1 cellular context compared by ENCODE assay signal in the genomic region with DNA sequence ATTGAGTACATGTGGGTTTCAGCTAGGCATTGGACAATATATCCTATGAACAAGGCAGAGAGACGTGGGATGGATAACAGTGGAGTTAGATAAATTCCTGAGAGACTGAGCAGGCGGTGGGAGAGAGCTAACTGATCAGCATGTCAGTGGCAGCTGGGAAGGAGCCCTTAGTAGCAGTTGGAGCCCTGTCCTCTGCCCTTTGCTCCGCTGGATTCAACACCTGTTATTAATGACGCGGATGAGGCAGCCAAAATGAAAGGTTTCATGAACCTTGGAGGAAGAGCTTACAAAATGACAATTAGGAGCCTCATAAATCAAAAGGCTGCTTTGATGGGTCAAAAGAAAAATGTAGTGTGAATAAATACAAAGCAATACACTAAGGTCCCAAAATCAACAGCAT.
TF ChIP-seq lines count a peak whose summit lies in the region.

No MANE protein-coding gene starts in this region.

TF ChIP-seq in HepG2, 621 proteins besides CTCF, POLR2A, EP300 and RAD21 (continued from another document):
- TF ChIP-seq, protein P1, sequence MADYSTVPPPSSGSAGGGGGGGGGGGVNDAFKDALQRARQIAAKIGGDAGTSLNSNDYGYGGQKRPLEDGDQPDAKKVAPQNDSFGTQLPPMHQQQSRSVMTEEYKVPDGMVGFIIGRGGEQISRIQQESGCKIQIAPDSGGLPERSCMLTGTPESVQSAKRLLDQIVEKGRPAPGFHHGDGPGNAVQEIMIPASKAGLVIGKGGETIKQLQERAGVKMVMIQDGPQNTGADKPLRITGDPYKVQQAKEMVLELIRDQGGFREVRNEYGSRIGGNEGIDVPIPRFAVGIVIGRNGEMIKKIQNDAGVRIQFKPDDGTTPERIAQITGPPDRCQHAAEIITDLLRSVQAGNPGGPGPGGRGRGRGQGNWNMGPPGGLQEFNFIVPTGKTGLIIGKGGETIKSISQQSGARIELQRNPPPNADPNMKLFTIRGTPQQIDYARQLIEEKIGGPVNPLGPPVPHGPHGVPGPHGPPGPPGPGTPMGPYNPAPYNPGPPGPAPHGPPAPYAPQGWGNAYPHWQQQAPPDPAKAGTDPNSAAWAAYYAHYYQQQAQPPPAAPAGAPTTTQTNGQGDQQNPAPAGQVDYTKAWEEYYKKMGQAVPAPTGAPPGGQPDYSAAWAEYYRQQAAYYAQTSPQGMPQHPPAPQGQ (CRISPR knock-in tag; IDR thresholded peaks at IDR 0.05; ENCODE audit: borderline replicate concordance), result no peak
- TF ChIP-seq, protein P2, sequence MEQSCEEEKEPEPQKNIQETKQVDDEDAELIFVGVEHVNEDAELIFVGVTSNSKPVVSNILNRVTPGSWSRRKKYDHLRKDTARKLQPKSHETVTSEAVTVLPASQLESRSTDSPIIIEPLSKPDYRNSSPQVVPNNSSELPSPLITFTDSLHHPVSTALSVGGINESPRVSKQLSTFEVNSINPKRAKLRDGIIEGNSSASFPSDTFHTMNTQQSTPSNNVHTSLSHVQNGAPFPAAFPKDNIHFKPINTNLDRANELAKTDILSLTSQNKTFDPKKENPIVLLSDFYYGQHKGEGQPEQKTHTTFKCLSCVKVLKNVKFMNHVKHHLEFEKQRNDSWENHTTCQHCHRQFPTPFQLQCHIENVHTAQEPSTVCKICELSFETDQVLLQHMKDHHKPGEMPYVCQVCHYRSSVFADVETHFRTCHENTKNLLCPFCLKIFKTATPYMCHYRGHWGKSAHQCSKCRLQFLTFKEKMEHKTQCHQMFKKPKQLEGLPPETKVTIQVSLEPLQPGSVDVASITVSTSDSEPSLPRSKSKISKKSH (CRISPR knock-in tag; IDR thresholded peaks at IDR 0.05; ENCODE audit: borderline replicate concordance), result no peak
- TF ChIP-seq ZNF343 (CRISPR knock-in tag; IDR thresholded peaks at IDR 0.05) (no peak), NR2F6 (IDR thresholded peaks at IDR 0.05) (no peak), NR2F6 (CRISPR knock-in tag; IDR thresholded peaks at IDR 0.05) (no peak), ARID2 (CRISPR knock-in tag; IDR thresholded peaks at IDR 0.05; ENCODE audit: borderline replicate concordance) (no peak), HOXA3 (CRISPR knock-in tag; IDR thresholded peaks at IDR 0.05) (no peak)
